Comparison of ENCODE assay signal across 16 cellular contexts in the genomic region with DNA sequence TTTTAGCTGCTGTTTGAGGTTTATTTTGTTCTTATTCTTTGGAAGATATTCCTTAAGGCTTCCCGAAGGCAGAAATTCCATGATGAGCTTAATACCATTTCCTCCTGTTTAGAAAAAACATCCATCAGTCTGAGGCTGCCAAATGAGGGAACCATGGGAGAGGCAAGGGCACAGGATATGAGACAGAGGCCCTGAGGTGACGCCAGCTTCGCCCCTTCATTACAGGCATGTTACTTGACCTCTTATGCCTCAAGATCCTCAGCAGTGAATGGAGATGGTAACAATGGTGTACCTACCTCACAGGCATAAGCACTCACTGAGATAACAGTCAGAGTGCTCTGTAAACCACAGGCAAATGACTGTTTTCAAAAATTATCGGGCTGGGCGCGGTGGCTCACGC.
"Had no signal": no experiment of that assay in that cellular context is flagged by ENCODE, and none has a peak within 500 bp of the region (broad histone marks: within the 10 kb centered on the region; RNA-seq: fewer than 3 reads in every experiment).

No MANE protein-coding gene starts in this region.

- H3K27ac Mint-ChIP-seq: activated T-helper 17 cell treated with anti-CD3 and anti-CD28 coated beads, Interleukin-2, amount 50 U/mL, for 72 hours; T-helper 2 cell treated with Interferon-gamma antibody and Interleukin-4, amounts not matched to agents 5 μg/mL and 100 μg/mL, for 36 hours had no signal

- H3K27me3 Mint-ChIP-seq: activated CD8-positive, alpha-beta T cell treated with anti-CD3 and anti-CD28 coated beads for 36 hours; activated T-helper 17 cell treated with anti-CD3 and anti-CD28 coated beads, Interleukin-2, amount 50 U/mL, for 72 hours; stimulated activated naive CD8-positive, alpha-beta T cell treated with anti-CD3 and anti-CD28 coated beads, Interleukin-15, amount 100 ng/mL, for 72 hours had no signal

- H3K4me1 Mint-ChIP-seq: activated T-helper 17 cell treated with anti-CD3 and anti-CD28 coated beads, Interleukin-2, amount 50 U/mL, for 72 hours; brain; stimulated activated naive CD8-positive, alpha-beta T cell treated with anti-CD3 and anti-CD28 coated beads, Interleukin-15, amount 100 ng/mL, for 72 hours had no signal

- DNase-seq: activated CD4-positive, alpha-beta T cell treated with anti-CD3 and anti-CD28 coated beads for 4 hours; activated CD8-positive, alpha-beta T cell treated with anti-CD3 and anti-CD28 coated beads for 36 hours; activated naive CD4-positive, alpha-beta T cell; activated T-cell treated with anti-CD3 and anti-CD28 coated beads, Interleukin-2, amount 50 U/mL, for 1 hour; glutamatergic neuron; hippocampal formation; islet precursor cell; left colon; lower lobe of right lung; nucleus accumbens; stimulated activated naive CD8-positive, alpha-beta T cell treated with anti-CD3 and anti-CD28 coated beads, Interleukin-15, amount 100 ng/mL, for 72 hours; transverse colon had no signal

- H3K4me3 Mint-ChIP-seq: activated CD8-positive, alpha-beta T cell treated with anti-CD3 and anti-CD28 coated beads for 36 hours; activated T-helper 17 cell treated with anti-CD3 and anti-CD28 coated beads, Interleukin-2, amount 50 U/mL, for 72 hours; brain; nephron; stimulated activated naive CD8-positive, alpha-beta T cell treated with anti-CD3 and anti-CD28 coated beads, Interleukin-15, amount 100 ng/mL, for 72 hours; T-helper 2 cell treated with Interferon-gamma antibody and Interleukin-4, amounts not matched to agents 5 μg/mL and 100 μg/mL, for 36 hours had no signal

- ATAC-seq: activated CD8-positive, alpha-beta T cell treated with anti-CD3 and anti-CD28 coated beads for 36 hours; activated T-helper 17 cell treated with anti-CD3 and anti-CD28 coated beads, Interleukin-2, amount 50 U/mL, for 72 hours; left colon; lower lobe of right lung; stimulated activated naive CD8-positive, alpha-beta T cell treated with anti-CD3 and anti-CD28 coated beads, Interleukin-15, amount 100 ng/mL, for 72 hours had no signal

- H3K9me3 Mint-ChIP-seq: activated CD8-positive, alpha-beta T cell treated with anti-CD3 and anti-CD28 coated beads for 36 hours; activated T-helper 17 cell treated with anti-CD3 and anti-CD28 coated beads, Interleukin-2, amount 50 U/mL, for 72 hours; brain; nephron; stimulated activated naive CD8-positive, alpha-beta T cell treated with anti-CD3 and anti-CD28 coated beads, Interleukin-15, amount 100 ng/mL, for 72 hours; T-helper 2 cell treated with Interferon-gamma antibody and Interleukin-4, amounts not matched to agents 5 μg/mL and 100 μg/mL, for 36 hours had no signal
